Comparison of ENCODE assay signal across 1 cellular context in genomic region chr5:140258016-140258415, GRCh38.
TF ChIP-seq lines count a peak whose summit lies in the region.

No MANE protein-coding gene starts in this region.

TF ChIP-seq in GM23338, 12 proteins besides CTCF, POLR2A, EP300 and RAD21 (continued from another document):
- TF ChIP-seq EZH2 (IDR thresholded peaks at IDR 0.05; ENCODE audit: low read depth, unreplicated experiment) = no peak
- TF ChIP-seq ETS1 (IDR thresholded peaks at IDR 0.05) = no peak
- TF ChIP-seq STAT1 (IDR thresholded peaks at IDR 0.05; ENCODE audit: unreplicated experiment) = no peak
- no peak for TF ChIP-seq NANOG (IDR thresholded peaks at IDR 0.05; ENCODE audit: borderline replicate concordance)
- no peak for TF ChIP-seq EZH2phosphoT487 (IDR thresholded peaks at IDR 0.05; ENCODE audit: unreplicated experiment)
- no peak for TF ChIP-seq ZNF331 (CRISPR knock-in tag; IDR thresholded peaks at IDR 0.05; ENCODE audit: low read depth)
